ENCODE assay signal across 17 cellular contexts in the genomic region with DNA sequence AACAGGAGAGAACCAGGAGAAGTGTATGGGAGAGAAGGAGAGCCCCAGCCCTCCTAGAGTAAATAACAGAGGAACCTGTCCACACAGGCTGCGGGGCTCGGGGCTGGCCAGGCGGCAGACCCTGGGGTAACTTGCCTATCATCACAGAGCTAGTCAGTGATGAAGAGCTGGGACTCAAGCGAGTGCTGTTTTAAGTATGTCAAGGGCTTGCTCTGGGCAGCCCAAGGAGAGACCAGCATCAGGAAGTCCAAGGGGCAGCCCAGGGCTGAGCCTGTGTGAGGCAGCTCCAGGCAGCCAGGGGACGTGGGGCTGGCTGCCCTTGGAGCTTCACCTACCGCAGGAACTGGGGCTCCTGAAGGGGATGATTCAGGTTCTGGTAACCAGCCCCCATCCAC. TPM values are rescaled to one million over a fixed set of nuclear protein-coding genes. Genes with fewer than 3 reads are reported as not detected.
DNase-seq lines count a peak whose midpoint lies in the region; ATAC-seq and TF ChIP-seq lines count a peak whose summit lies in the region.
"Had no signal": no experiment of that assay in that cellular context is flagged by ENCODE, and none has a peak within 500 bp of the region (broad histone marks: within the 10 kb centered on the region; RNA-seq: fewer than 3 reads in every experiment).

No MANE protein-coding gene starts in this region.

- H3K4me3 ChIP-seq in right cardiac atrium (ENCODE audit: low read length) = no peak overlapping the region
- H3K4me3 ChIP-seq in psoas muscle = no peak overlapping the region
- H3K4me3 ChIP-seq: GM23248, K562 had no signal

- H3K4me1 ChIP-seq in right cardiac atrium (ENCODE audit: control insufficient read depth, insufficient read depth, low read length) (no peaks in the 10 kb centered on the region), psoas muscle (no peaks in the 10 kb centered on the region)

- H3K36me3 ChIP-seq in psoas muscle (ENCODE audit: insufficient read depth in 1 of 2, low read depth in 1 of 2) = no peaks in the 10 kb centered on the region

- no peaks in the 10 kb centered on the region for H3K27me3 ChIP-seq in right cardiac atrium (ENCODE audit: control insufficient read depth, insufficient read depth)
- no peaks in the 10 kb centered on the region for H3K27me3 ChIP-seq in psoas muscle (ENCODE audit: insufficient read depth in 3 of 3, low read length in 2 of 3)

- ATAC-seq in right cardiac atrium = peak in 1 of 2 donors; percentile 2
- ATAC-seq in Right ventricle myocardium superior (ENCODE audit: poor library complexity) = no peak
- ATAC-seq in left lobe of liver = no peak
- ATAC-seq in psoas muscle = no peak
- ATAC-seq: K562 had no signal

- intact Hi-C loops in right cardiac atrium (cut with DNase I) (no loop called here), Right ventricle myocardium superior (cut with DNase I) (no loop called here), psoas muscle (cut with DNase I) (no loop called here)

- 85% methylated on average over 6 of the region's 6 CpGs for WGBS in right cardiac atrium
- 81 to 86% (median 82%) methylated on average over 6 of the region's 6 CpGs for WGBS in psoas muscle, 3 donors

- H3K27ac ChIP-seq in right cardiac atrium (ENCODE audit: low read length) = peak overlapping the region; percentile 19
- H3K27ac ChIP-seq in psoas muscle = peak overlapping the region; percentile 10
- H3K27ac ChIP-seq: GM23248, RWPE1 had no signal

- H3K9me3 ChIP-seq in right cardiac atrium (ENCODE audit: control insufficient read depth, low read length) (no peaks in the 10 kb centered on the region), psoas muscle (no peaks in the 10 kb centered on the region)

- DNase-seq in right cardiac atrium = no peak
- DNase-seq in Right ventricle myocardium superior = no peak
- peak; percentile 32 for DNase-seq in left lobe of liver (ENCODE audit: low spot score)
- DNase-seq in psoas muscle = no peak
- no peak for DNase-seq in GDM1 (lab: John Stamatoyannopoulos, UW)
- no peak for DNase-seq in hippocampal formation (lab: John Stamatoyannopoulos, UW)
- no peak for DNase-seq in NCI-H1930 (lab: John Stamatoyannopoulos, UW)
- no peak for DNase-seq in stimulated activated CD4-positive, alpha-beta T cell treated with anti-CD3 and anti-CD28 coated beads, Interleukin-4, amount 100 ng/mL, for 1 hour
- DNase-seq: AML-193; CD4-positive, CD25-positive, alpha-beta regulatory T cell; GM23248; NCI-H1436 treated with DMSO at 0.1 percent for 48 hours; NCI-H526 treated with DMSO at 0.1 percent for 48 hours; OCI-M1 had no signal

- TF ChIP-seq CTCF in psoas muscle (IDR thresholded peaks at IDR 0.05) = no peak

RNA-seq across cellular contexts. Expression of gene VWF, which starts 10.0 kb away (rescaled TPM):
- 100 to 1,000 TPM; 144 to 388 (median 269) TPM for total RNA-seq in right cardiac atrium
- 181 TPM for polyA plus RNA-seq in right cardiac atrium
- 238 TPM for total RNA-seq in Right ventricle myocardium superior
- 6.4 TPM for total RNA-seq in left lobe of liver
- 100 to 1,000 TPM in 3 of 4 donors, 10 to 100 TPM in 1; 99.3 to 206 (median 145) TPM for total RNA-seq in psoas muscle
- polyA plus RNA-seq in psoas muscle = 100 to 1,000 TPM in 1 of 3 donors, 10 to 100 TPM in 2; 49.6 to 122 (median 78.1) TPM
- total RNA-seq: A673, GM23248 had no signal
- polyA plus RNA-seq: CD4-positive, CD25-positive, alpha-beta regulatory T cell; K562 had no signal

Comparison
In these comparisons a context has a peak if more than half of its experiments do, and no peak if none do; other contexts are left out.
1. RNA of gene VWF, which starts 10.0 kb away (total RNA-seq): 144 to 388 TPM in right cardiac atrium, 238 TPM in Right ventricle myocardium superior (single experiment) and 99.3 to 206 TPM in psoas muscle; 6.4 TPM in left lobe of liver (single experiment); every median in the first group is over 10 times any median in the second.